13 cellular contexts compared by ENCODE assay signal in the genomic region with DNA sequence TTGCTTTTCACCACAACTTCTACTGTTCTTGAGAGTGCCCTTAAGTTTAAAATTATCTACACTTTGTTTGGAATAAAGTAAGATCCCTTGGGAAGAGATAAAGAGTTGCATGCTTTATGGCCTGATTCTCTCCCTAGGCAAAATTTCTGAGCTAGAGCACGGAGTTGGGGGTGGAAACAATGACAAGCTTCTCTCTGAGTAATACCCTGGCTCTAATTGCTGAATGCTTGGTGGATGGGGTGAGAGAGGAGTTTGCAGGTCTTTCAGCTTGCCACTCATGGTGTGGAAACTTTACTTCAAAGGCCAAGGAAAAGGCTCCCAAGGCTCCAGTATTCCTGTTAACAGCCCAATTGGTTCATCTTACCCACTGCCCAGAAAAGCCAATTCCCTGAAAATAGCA. TPM values are rescaled to one million over a fixed set of nuclear protein-coding genes. Genes with fewer than 3 reads are reported as not detected.
A peak's percentile ranks its signal among the peaks of the same experiment; 100 is the strongest.
DNase-seq lines count a peak whose midpoint lies in the region; ATAC-seq and TF ChIP-seq lines count a peak whose summit lies in the region.
"Had no signal": no experiment of that assay in that cellular context is flagged by ENCODE, and none has a peak within 500 bp of the region (broad histone marks: within the 10 kb centered on the region; RNA-seq: fewer than 3 reads in every experiment).

No MANE protein-coding gene starts in this region.

- H3K27me3 Mint-ChIP-seq in activated CD4-positive, alpha-beta memory T cell treated with anti-CD3 and anti-CD28 coated beads, Interleukin-2, amount 10 ng/mL, durations not matched to agents 7 days and 5 days, result peaks cover under 1% of the 10 kb centered on the region
- no peaks in the 10 kb centered on the region for H3K27me3 Mint-ChIP-seq in stimulated activated naive CD8-positive, alpha-beta T cell treated with anti-CD3 and anti-CD28 coated beads, Interleukin-15, amount 100 ng/mL, for 72 hours

- no peaks in the 10 kb centered on the region for H3K36me3 ChIP-seq in colonic mucosa
- H3K36me3 ChIP-seq: gastrocnemius medialis had no signal

- H3K4me3 ChIP-seq in colonic mucosa, result no peak overlapping the region
- H3K4me3 ChIP-seq: gastrocnemius medialis, skin epidermis had no signal

- H3K9me3 ChIP-seq in colonic mucosa, result no peaks in the 10 kb centered on the region
- H3K9me3 ChIP-seq: gastrocnemius medialis had no signal

- peaks cover 20% of the 10 kb centered on the region for H3K9me3 Mint-ChIP-seq in activated CD4-positive, alpha-beta memory T cell treated with anti-CD3 and anti-CD28 coated beads, Interleukin-2, amount 10 ng/mL, durations not matched to agents 7 days and 5 days
- peaks cover 0 to 9% of the 10 kb centered on the region in 2 donors for H3K9me3 Mint-ChIP-seq in stimulated activated naive CD8-positive, alpha-beta T cell treated with anti-CD3 and anti-CD28 coated beads, Interleukin-15, amount 100 ng/mL, for 72 hours
- H3K9me3 Mint-ChIP-seq: nephron progenitor cell had no signal

- H3K4me1 Mint-ChIP-seq in activated CD4-positive, alpha-beta memory T cell treated with anti-CD3 and anti-CD28 coated beads, Interleukin-2, amount 10 ng/mL, durations not matched to agents 7 days and 5 days, result peaks cover 56% of the 10 kb centered on the region
- peaks cover 49% of the 10 kb centered on the region for H3K4me1 Mint-ChIP-seq in stimulated activated naive CD8-positive, alpha-beta T cell treated with anti-CD3 and anti-CD28 coated beads, Interleukin-15, amount 100 ng/mL, for 72 hours
- H3K4me1 Mint-ChIP-seq: nephron progenitor cell had no signal

- peaks cover 21% of the 10 kb centered on the region for H3K36me3 Mint-ChIP-seq in activated CD4-positive, alpha-beta memory T cell treated with anti-CD3 and anti-CD28 coated beads, Interleukin-2, amount 10 ng/mL, durations not matched to agents 7 days and 5 days (ENCODE audit: low read depth)

- H3K9ac ChIP-seq in colonic mucosa (ENCODE audit: low read depth in 2 of 2, low read length in 2 of 2), result no peak overlapping the region

- no peak for ATAC-seq in stimulated activated naive CD8-positive, alpha-beta T cell treated with anti-CD3 and anti-CD28 coated beads, Interleukin-15, amount 100 ng/mL, for 72 hours
- ATAC-seq: gastrocnemius medialis, PC-3 had no signal

- POLR2A ChIA-PET in activated CD4-positive, alpha-beta memory T cell treated with anti-CD3 and anti-CD28 coated beads, Interleukin-2, amount 10 ng/mL, durations not matched to agents 7 days and 5 days (lab: Charles Lee), result interaction anchor here (1.0 to 4.4 kb wide), 15 partner anchors 10 to 164 kb away, joined by 4 to 152 read pairs (median 7); a partner anchor contains a TSS

- H3K4me1 ChIP-seq in colonic mucosa, result no peaks in the 10 kb centered on the region
- H3K4me1 ChIP-seq: gastrocnemius medialis had no signal

- peak overlapping the region; percentile 97 for H3K27ac Mint-ChIP-seq in activated CD4-positive, alpha-beta memory T cell treated with anti-CD3 and anti-CD28 coated beads, Interleukin-2, amount 10 ng/mL, durations not matched to agents 7 days and 5 days
- H3K27ac Mint-ChIP-seq in stimulated activated naive CD8-positive, alpha-beta T cell treated with anti-CD3 and anti-CD28 coated beads, Interleukin-15, amount 100 ng/mL, for 72 hours, result peak overlapping the region; percentile 13 to 19
- H3K27ac Mint-ChIP-seq: nephron progenitor cell had no signal

- intact Hi-C loops in colonic mucosa (cut with DNase I), result no loop called here

- H3K4me3 Mint-ChIP-seq in activated CD4-positive, alpha-beta memory T cell treated with anti-CD3 and anti-CD28 coated beads, Interleukin-2, amount 10 ng/mL, durations not matched to agents 7 days and 5 days, result peak overlapping the region; percentile 55
- H3K4me3 Mint-ChIP-seq in stimulated activated naive CD8-positive, alpha-beta T cell treated with anti-CD3 and anti-CD28 coated beads, Interleukin-15, amount 100 ng/mL, for 72 hours, result peak overlapping the region in 1 of 2 donors; percentile 15
- H3K4me3 Mint-ChIP-seq: nephron progenitor cell had no signal

- CTCF ChIA-PET in activated CD4-positive, alpha-beta memory T cell treated with anti-CD3 and anti-CD28 coated beads, Interleukin-2, amount 10 ng/mL, durations not matched to agents 7 days and 5 days (lab: Charles Lee), result interaction anchor here (0.9 to 6.4 kb wide), 14 partner anchors 11 to 136 kb away, joined by 3 to 120 read pairs (median 5); no protein-coding TSS in a partner anchor

- no peaks in the 10 kb centered on the region for H3K27me3 ChIP-seq in colonic mucosa

- no peak for TF ChIP-seq CTCF in colonic mucosa (IDR thresholded peaks at IDR 0.05)

- peak; percentile 51 for DNase-seq in stimulated activated CD4-positive, alpha-beta T cell treated with anti-CD3 and anti-CD28 coated beads, Interleukin-15, amount 100 ng/mL, for 24 hours
- no peak for DNase-seq in stimulated activated CD4-positive, alpha-beta T cell treated with anti-CD3 and anti-CD28 coated beads, Interleukin-4, amount 100 ng/mL, for 1 hour
- DNase-seq in activated CD4-positive, alpha-beta memory T cell treated with anti-CD3 and anti-CD28 coated beads, Interleukin-2, amount 10 ng/mL, durations not matched to agents 7 days and 5 days, result no peak
- DNase-seq in epithelial cell of prostate (ENCODE audit: low read depth, low spot score) (no peak), colonic mucosa (no peak), SKM-1 (lab: John Stamatoyannopoulos, UW; ENCODE audit: unreplicated experiment) (no peak), DMS53 (lab: John Stamatoyannopoulos, UW) (no peak)
- DNase-seq in stimulated activated naive CD8-positive, alpha-beta T cell treated with anti-CD3 and anti-CD28 coated beads, Interleukin-15, amount 100 ng/mL, for 72 hours, result no peak
- DNase-seq: activated CD8-positive, alpha-beta memory T cell treated with anti-CD3 and anti-CD28 coated beads, Interleukin-2, amount 50 U/mL, for 4 hours; gastrocnemius medialis; nephron progenitor cell; PC-3 had no signal

- H3K27ac ChIP-seq in epithelial cell of prostate (peak overlapping the region; percentile 46), colonic mucosa (no peak overlapping the region)
- H3K27ac ChIP-seq: gastrocnemius medialis had no signal

RNA-seq across cellular contexts. Expression of a gene that starts 26.1 kb away (rescaled TPM):
- total RNA-seq in activated CD4-positive, alpha-beta memory T cell treated with anti-CD3 and anti-CD28 coated beads, Interleukin-2, amount 10 ng/mL, durations not matched to agents 7 days and 5 days, result 10 to 100 TPM; 18.9 to 21.9 TPM
- total RNA-seq in colonic mucosa, result 1 to 10 TPM in 1 of 2 donors, under 1 TPM in 1; 0.82 to 1.6 TPM

Comparison
In these comparisons a context has a peak if more than half of its experiments do, and no peak if none do; other contexts are left out.
1. RNA of a gene that starts 26.1 kb away (total RNA-seq): 18.9 to 21.9 TPM in activated CD4-positive, alpha-beta memory T cell treated with anti-CD3 and anti-CD28 coated beads, Interleukin-2, amount 10 ng/mL, durations not matched to agents 7 days and 5 days; 0.82 to 1.6 TPM in colonic mucosa; every median in the first group is over 4 times any median in the second.